18 cellular contexts compared by ENCODE assay signal in the genomic region with DNA sequence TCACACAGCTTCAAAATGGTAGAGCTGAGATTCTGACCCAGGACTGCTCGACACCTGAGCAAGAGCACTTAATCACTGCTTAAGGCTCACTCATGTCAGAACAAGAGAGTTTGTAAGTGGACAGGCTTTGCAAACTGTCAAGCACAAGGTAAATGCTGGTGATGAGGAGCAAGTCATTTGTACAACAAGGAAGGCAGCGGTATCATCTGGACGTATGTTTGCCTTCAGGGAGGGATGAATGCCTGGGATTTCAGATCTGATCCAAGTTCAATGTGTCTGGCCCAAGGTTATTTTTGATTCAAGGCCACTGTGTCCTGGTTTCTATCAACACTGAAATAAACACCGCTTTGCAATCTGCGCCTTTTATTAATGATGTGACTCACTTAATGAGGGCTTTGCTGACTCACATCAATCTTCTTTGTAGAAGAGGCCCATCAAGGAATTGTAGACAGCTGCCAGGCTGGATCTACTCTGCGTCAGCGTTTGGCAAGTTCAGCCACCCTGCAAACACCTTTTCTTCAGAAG.
DNase-seq lines count a peak whose midpoint lies in the region; ATAC-seq and TF ChIP-seq lines count a peak whose summit lies in the region.
"Had no signal": no experiment of that assay in that cellular context is flagged by ENCODE, and none has a peak within 500 bp of the region (broad histone marks: within the 10 kb centered on the region; RNA-seq: fewer than 3 reads in every experiment).

No MANE protein-coding gene starts in this region.

- WGBS in esophagus squamous epithelium, 2 donors = 14 to 20% methylated on average over 7 of the region's 7 CpGs
- WGBS in stomach, 5 donors = 50 to 57% (median 54%) methylated on average over 7 of the region's 7 CpGs
- 49 to 51% methylated on average over 7 of the region's 7 CpGs for WGBS in body of pancreas, 2 donors

- no peak for TF ChIP-seq EP300 in stomach (IDR thresholded peaks at IDR 0.05)

- H3K4me1 ChIP-seq in right atrium auricular region (peaks cover 0 to 4% of the 10 kb centered on the region in 2 donors), esophagus squamous epithelium (peaks cover 4 to 34% (median 13%) of the 10 kb centered on the region in 3 donors), left lung (no peaks in the 10 kb centered on the region), stomach (peaks cover 0 to 3% (median 0%) of the 10 kb centered on the region in 4 donors), body of pancreas (no peaks in the 10 kb centered on the region)
- H3K4me1 ChIP-seq: esophagus muscularis mucosa had no signal

- no peak for DNase-seq in Right ventricle myocardium superior
- DNase-seq in right atrium auricular region (ENCODE audit: low spot score) = no peak
- no peak for DNase-seq in esophagus squamous epithelium (lab: John Stamatoyannopoulos, UW)
- peak in 1 of 2 donors; percentile 36 for DNase-seq in left lung
- no peak for DNase-seq in stomach
- DNase-seq in activated naive CD4-positive, alpha-beta T cell treated with anti-CD3 and anti-CD28 coated beads, Interleukin-2, amount 50 U/mL, for 72 hours (ENCODE audit: low spot score in 2 of 2) = no peak
- DNase-seq in body of pancreas = no peak
- DNase-seq: activated effector memory CD4-positive, alpha-beta T cell treated with Interleukin-2 at 50 U/mL for 16 hours; dermis blood vessel endothelial cell; natural killer cell; NCI-H1105 treated with DMSO at 0.1 percent for 48 hours; NCI-H2171 treated with DMSO at 0.1 percent for 48 hours; SIG-M5 had no signal

- H3K27ac Mint-ChIP-seq in activated T-helper 17 cell treated with anti-CD3 and anti-CD28 coated beads, Interleukin-2, amount 50 U/mL, for 72 hours = no peak overlapping the region
- no peak overlapping the region for H3K27ac Mint-ChIP-seq in activated naive CD4-positive, alpha-beta T cell treated with anti-CD3 and anti-CD28 coated beads, Interleukin-2, amount 50 U/mL, for 72 hours
- H3K27ac Mint-ChIP-seq: natural killer cell; stimulated activated naive CD8-positive, alpha-beta T cell treated with anti-CD3 and anti-CD28 coated beads, Interleukin-15, Interleukin-2, amounts not matched to agents 100 ng/mL and 50 ng/mL, for 24 hours had no signal

- no peaks in the 10 kb centered on the region for H3K27me3 ChIP-seq in right atrium auricular region
- H3K27me3 ChIP-seq in esophagus squamous epithelium = no peaks in the 10 kb centered on the region
- H3K27me3 ChIP-seq in left lung = no peaks in the 10 kb centered on the region
- no peaks in the 10 kb centered on the region for H3K27me3 ChIP-seq in stomach
- H3K27me3 ChIP-seq in body of pancreas = no peaks in the 10 kb centered on the region
- H3K27me3 ChIP-seq: esophagus muscularis mucosa had no signal

- no peak overlapping the region for H3K4me3 Mint-ChIP-seq in activated T-helper 17 cell treated with anti-CD3 and anti-CD28 coated beads, Interleukin-2, amount 50 U/mL, for 72 hours
- H3K4me3 Mint-ChIP-seq: natural killer cell; stimulated activated naive CD8-positive, alpha-beta T cell treated with anti-CD3 and anti-CD28 coated beads, Interleukin-15, Interleukin-2, amounts not matched to agents 100 ng/mL and 50 ng/mL, for 24 hours had no signal

- no peaks in the 10 kb centered on the region for H3K27me3 Mint-ChIP-seq in activated T-helper 17 cell treated with anti-CD3 and anti-CD28 coated beads, Interleukin-2, amount 50 U/mL, for 72 hours
- H3K27me3 Mint-ChIP-seq: stimulated activated naive CD8-positive, alpha-beta T cell treated with anti-CD3 and anti-CD28 coated beads, Interleukin-15, Interleukin-2, amounts not matched to agents 100 ng/mL and 50 ng/mL, for 24 hours had no signal

- H3K36me3 Mint-ChIP-seq in activated T-helper 17 cell treated with anti-CD3 and anti-CD28 coated beads, Interleukin-2, amount 50 U/mL, for 72 hours (ENCODE audit: low read depth) = no peaks in the 10 kb centered on the region
- H3K36me3 Mint-ChIP-seq in activated naive CD4-positive, alpha-beta T cell treated with anti-CD3 and anti-CD28 coated beads, Interleukin-2, amount 50 U/mL, for 72 hours = peaks cover 5 to 32% of the 10 kb centered on the region in 2 donors
- H3K36me3 Mint-ChIP-seq: natural killer cell had no signal

- intact Hi-C loops in Right ventricle myocardium superior (cut with DNase I) = loop anchor here (10.0 kb wide), 1 partner anchor 109 kb away; no protein-coding TSS in a partner anchor
- intact Hi-C loops in esophagus squamous epithelium (cut with DNase I) = no loop called here
- intact Hi-C loops in left lung (cut with DNase I) = no loop called here
- intact Hi-C loops in stomach (cut with DNase I; ENCODE audit: low total_unique reads) = no loop called here
- intact Hi-C loops in body of pancreas (cut with DNase I) = no loop called here

- H3K4me1 Mint-ChIP-seq in activated T-helper 17 cell treated with anti-CD3 and anti-CD28 coated beads, Interleukin-2, amount 50 U/mL, for 72 hours = no peaks in the 10 kb centered on the region
- H3K4me1 Mint-ChIP-seq: natural killer cell had no signal

- ATAC-seq in Right ventricle myocardium superior (ENCODE audit: poor library complexity) (peak; percentile 93), left lung (peak; percentile 88), body of pancreas (no peak)
- ATAC-seq in activated T-helper 17 cell treated with anti-CD3 and anti-CD28 coated beads, Interleukin-2, amount 50 U/mL, for 72 hours (replicated peaks) = no peak
- no peak for ATAC-seq in activated naive CD4-positive, alpha-beta T cell treated with anti-CD3 and anti-CD28 coated beads, Interleukin-2, amount 50 U/mL, for 72 hours
- ATAC-seq: activated CD4-positive, CD25-positive, alpha-beta regulatory T cell treated with anti-CD3 and anti-CD28 coated beads, Interleukin-2, amount 50 U/mL, for 24 hours; K562; natural killer cell had no signal

- H3K9me3 Mint-ChIP-seq in activated T-helper 17 cell treated with anti-CD3 and anti-CD28 coated beads, Interleukin-2, amount 50 U/mL, for 72 hours = peaks cover 8% of the 10 kb centered on the region
- H3K9me3 Mint-ChIP-seq in activated naive CD4-positive, alpha-beta T cell treated with anti-CD3 and anti-CD28 coated beads, Interleukin-2, amount 50 U/mL, for 72 hours = peaks cover 9 to 15% of the 10 kb centered on the region in 2 donors
- H3K9me3 Mint-ChIP-seq: natural killer cell had no signal

- H3K9me3 ChIP-seq in right atrium auricular region (no peaks in the 10 kb centered on the region), esophagus squamous epithelium (no peaks in the 10 kb centered on the region), left lung (peaks cover 0 to 12% of the 10 kb centered on the region in 2 donors), stomach (peaks cover 0 to 11% (median 2%) of the 10 kb centered on the region in 4 donors), body of pancreas (peaks cover 0 to 4% (median 0%) of the 10 kb centered on the region in 3 donors)
- H3K9me3 ChIP-seq: esophagus muscularis mucosa had no signal

- H3K36me3 ChIP-seq in right atrium auricular region (no peaks in the 10 kb centered on the region), esophagus squamous epithelium (no peaks in the 10 kb centered on the region), left lung (no peaks in the 10 kb centered on the region), stomach (no peaks in the 10 kb centered on the region), body of pancreas (replicated peaks in 1 of 2; ENCODE audit: insufficient read depth in 1 of 2, low read depth in 2 of 2) (no peaks in the 10 kb centered on the region)
- H3K36me3 ChIP-seq: esophagus muscularis mucosa had no signal

- H3K27ac ChIP-seq in right atrium auricular region = peak overlapping the region in 1 of 2 donors; percentile 57
- peak overlapping the region; percentile 68 to 88 (median 82) for H3K27ac ChIP-seq in esophagus squamous epithelium
- no peak overlapping the region for H3K27ac ChIP-seq in left lung
- H3K27ac ChIP-seq in stomach = no peak overlapping the region
- H3K27ac ChIP-seq in body of pancreas = no peak overlapping the region
- H3K27ac ChIP-seq: esophagus muscularis mucosa had no signal

- TF ChIP-seq POLR2A in esophagus squamous epithelium (IDR thresholded peaks at IDR 0.05) = no peak
- TF ChIP-seq POLR2A in stomach (IDR thresholded peaks at IDR 0.05) = no peak
- no peak for TF ChIP-seq POLR2A in body of pancreas (IDR thresholded peaks at IDR 0.05)

- H3K4me3 ChIP-seq in right atrium auricular region = no peak overlapping the region
- no peak overlapping the region for H3K4me3 ChIP-seq in esophagus squamous epithelium
- H3K4me3 ChIP-seq in left lung = no peak overlapping the region
- H3K4me3 ChIP-seq in stomach = no peak overlapping the region
- no peak overlapping the region for H3K4me3 ChIP-seq in body of pancreas
- H3K4me3 ChIP-seq: esophagus muscularis mucosa, K562 had no signal

- no peak for TF ChIP-seq CTCF in right atrium auricular region (IDR thresholded peaks at IDR 0.05)
- no peak for TF ChIP-seq CTCF in esophagus squamous epithelium (IDR thresholded peaks at IDR 0.05)
- TF ChIP-seq CTCF in left lung (IDR thresholded peaks at IDR 0.05) = no peak
- no peak for TF ChIP-seq CTCF in stomach (IDR thresholded peaks at IDR 0.05)
- TF ChIP-seq CTCF in body of pancreas (IDR thresholded peaks at IDR 0.05) = no peak

Comparison
In these comparisons a context has a peak if more than half of its experiments do, and no peak if none do; other contexts are left out.
1. ATAC-seq: peak in Right ventricle myocardium superior (single experiment) and left lung (single experiment); none in activated T-helper 17 cell treated with anti-CD3 and anti-CD28 coated beads, Interleukin-2, amount 50 U/mL, for 72 hours (single experiment), activated naive CD4-positive, alpha-beta T cell treated with anti-CD3 and anti-CD28 coated beads, Interleukin-2, amount 50 U/mL, for 72 hours (0 of 2) and body of pancreas (single experiment).
2. H3K27ac ChIP-seq: peak in esophagus squamous epithelium (4 of 4); none in left lung (0 of 2), stomach (0 of 5) and body of pancreas (0 of 4).